14 cellular contexts compared by ENCODE assay signal in genomic region chr3:4681301-4681700, GRCh38.
"Had no signal": no experiment of that assay in that cellular context is flagged by ENCODE, and none has a peak within 500 bp of the region (broad histone marks: within the 10 kb centered on the region; RNA-seq: fewer than 3 reads in every experiment).

No MANE protein-coding gene starts in this region.

- H3K36me3 Mint-ChIP-seq: brain had no signal

- H3K27ac ChIP-seq: epithelial cell of prostate, heart right ventricle, spleen, thoracic aorta had no signal

- H3K4me3 ChIP-seq: heart right ventricle, spleen, thoracic aorta had no signal

- H3K4me3 Mint-ChIP-seq: activated CD4-positive, alpha-beta memory T cell treated with anti-CD3 and anti-CD28 coated beads for 36 hours; brain; naive thymus-derived CD8-positive, alpha-beta T cell; T-helper 1 cell treated with Interleukin-12 subunit alpha and Interleukin-12 subunit beta and Interleukin-4 antibody, amounts not matched to agents 30 μg/mL and 1 μg/mL, for 36 hours had no signal

- H3K9me3 Mint-ChIP-seq: activated CD4-positive, alpha-beta memory T cell treated with anti-CD3 and anti-CD28 coated beads for 36 hours; brain; naive thymus-derived CD8-positive, alpha-beta T cell; T-helper 1 cell treated with Interleukin-12 subunit alpha and Interleukin-12 subunit beta and Interleukin-4 antibody, amounts not matched to agents 30 μg/mL and 1 μg/mL, for 36 hours had no signal

- H3K4me1 Mint-ChIP-seq: brain had no signal

- H3K4me1 ChIP-seq: heart right ventricle, spleen had no signal

- H3K27me3 Mint-ChIP-seq: activated CD4-positive, alpha-beta memory T cell treated with anti-CD3 and anti-CD28 coated beads for 36 hours; naive thymus-derived CD8-positive, alpha-beta T cell had no signal

- DNase-seq: activated CD4-positive, alpha-beta memory T cell treated with anti-CD3 and anti-CD28 coated beads for 36 hours; activated CD4-positive, alpha-beta T cell treated with anti-CD3 and anti-CD28 coated beads for 48 hours; activated CD4-positive, CD25-positive, alpha-beta regulatory T cell; activated naive CD4-positive, alpha-beta T cell treated with Interleukin-2 at 50 U/mL for 16 hours; activated T-cell treated with anti-CD3 and anti-CD28 coated beads, Interleukin-2, amount 50 U/mL, for 48 hours; heart right ventricle; naive thymus-derived CD8-positive, alpha-beta T cell; spleen; stimulated activated CD4-positive, alpha-beta T cell treated with anti-CD3 and anti-CD28 coated beads, Interleukin-4, amount 100 ng/mL, for 1 hour; stimulated activated naive CD4-positive, alpha-beta T cell treated with Interleukin-2 at 50 U/mL for 16 hours had no signal

- H3K27me3 ChIP-seq: heart right ventricle, spleen had no signal

- H3K27ac Mint-ChIP-seq: activated CD4-positive, alpha-beta memory T cell treated with anti-CD3 and anti-CD28 coated beads for 36 hours; T-helper 1 cell treated with Interleukin-12 subunit alpha and Interleukin-12 subunit beta and Interleukin-4 antibody, amounts not matched to agents 30 μg/mL and 1 μg/mL, for 36 hours had no signal

- ATAC-seq: naive thymus-derived CD8-positive, alpha-beta T cell had no signal

- H3K9me3 ChIP-seq: heart right ventricle, spleen, thoracic aorta had no signal
